ENCODE assay signal across 8 cellular contexts in the genomic region with DNA sequence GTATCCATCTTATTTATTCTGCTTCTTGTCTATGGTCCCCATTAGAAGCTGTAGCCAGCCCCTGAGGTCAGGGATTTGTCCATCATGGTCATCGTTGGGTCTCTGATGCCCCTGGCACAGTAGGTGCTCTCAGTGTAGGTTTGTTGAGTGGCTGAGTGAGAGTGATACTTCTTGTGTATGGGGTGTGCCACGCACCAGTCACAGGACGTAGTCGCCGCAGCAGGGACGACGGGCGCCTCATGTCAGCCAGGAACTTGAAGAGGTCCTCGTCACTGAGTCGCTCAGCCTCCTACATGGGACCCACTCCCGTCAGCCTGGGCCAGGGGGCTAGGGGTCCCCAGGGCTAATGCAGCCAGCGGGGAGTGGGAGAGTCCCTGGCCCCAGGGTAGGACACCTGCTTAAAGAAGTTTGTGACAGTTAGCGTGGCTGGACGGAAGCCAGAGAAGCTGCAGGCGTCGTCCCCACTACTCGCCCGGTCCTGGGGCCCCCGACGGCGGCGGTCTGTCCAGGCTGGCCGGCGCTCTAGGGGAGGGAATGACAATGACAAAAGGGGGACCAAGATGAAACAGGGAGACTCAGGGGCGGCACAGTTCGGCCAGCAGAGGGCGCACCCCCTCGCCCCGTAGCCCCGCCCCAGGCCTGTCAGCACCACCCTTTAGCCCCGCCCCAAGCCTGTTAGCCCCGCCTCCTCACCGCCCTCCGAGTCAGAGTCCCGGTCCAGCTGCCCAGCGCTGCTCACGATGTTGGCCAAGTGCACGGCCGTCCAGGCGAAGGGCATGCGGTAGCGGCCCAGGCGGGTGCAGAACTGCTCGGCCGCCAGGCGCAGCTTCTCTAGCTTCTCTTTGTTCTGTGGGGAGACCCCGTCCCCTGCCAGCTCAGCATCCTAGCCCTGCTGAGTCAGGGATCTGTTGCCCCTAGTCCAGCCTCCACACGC. TPM values are rescaled to one million over a fixed set of nuclear protein-coding genes. Genes with fewer than 3 reads are reported as not detected.
DNase-seq lines count a peak whose midpoint lies in the region; ATAC-seq lines count a peak whose summit lies in the region.

No MANE protein-coding gene starts in this region.

- no peaks in the 10 kb centered on the region for H3K27me3 ChIP-seq in H7 (ENCODE audit: control insufficient read depth, insufficient read depth, low read length)
- H3K27me3 ChIP-seq in effector memory CD4-positive, alpha-beta T cell (replicated peaks; ENCODE audit: control insufficient read depth, insufficient read depth, low read length, poor library complexity, severe bottlenecking): peaks cover 4% of the 10 kb centered on the region

- no peak overlapping the region for H3K27ac ChIP-seq in effector memory CD4-positive, alpha-beta T cell (ENCODE audit: insufficient read depth, low read length, poor library complexity, severe bottlenecking)

- no peaks in the 10 kb centered on the region for H3K9me3 ChIP-seq in effector memory CD4-positive, alpha-beta T cell (ENCODE audit: control insufficient read depth, low read length)

- peaks cover 11% of the 10 kb centered on the region for H3K36me3 ChIP-seq in H7 (replicated peaks; ENCODE audit: control insufficient read depth, insufficient read depth, low read length)
- no peaks in the 10 kb centered on the region for H3K36me3 ChIP-seq in effector memory CD4-positive, alpha-beta T cell (ENCODE audit: control insufficient read depth, insufficient read depth, low read length)

- peak; percentile 92 for DNase-seq in CD1c-positive myeloid dendritic cell (ENCODE audit: extremely low spot score)
- DNase-seq in H7: peak; percentile 100
- peak; percentile 30 for DNase-seq in NCI-H748 treated with DMSO at 0.1 percent for 48 hours (lab: John Stamatoyannopoulos, UW)
- DNase-seq in activated CD8-positive, alpha-beta memory T cell treated with anti-CD3 and anti-CD28 coated beads for 1 hour (ENCODE audit: extremely low read depth in 1 of 2, low read depth in 1 of 2): peak; percentile 50 to 80
- peak; percentile 62 to 79 (median 72) for DNase-seq in effector memory CD4-positive, alpha-beta T cell
- DNase-seq in mesenteric fat pad (ENCODE audit: low spot score): peak; percentile 98
- peak; percentile 55 to 68 for DNase-seq in stimulated activated CD8-positive, alpha-beta memory T cell treated with anti-CD3 and anti-CD28 coated beads, Interleukin-15, amount 100 ng/mL, for 4 hours (ENCODE audit: low read depth in 2 of 2)

- H3K4me3 ChIP-seq in H7 (ENCODE audit: insufficient read depth, low read depth, low read length): no peak overlapping the region
- H3K4me3 ChIP-seq in effector memory CD4-positive, alpha-beta T cell (ENCODE audit: insufficient read depth, low read depth, low read length, poor library complexity, severe bottlenecking): no peak overlapping the region

- no peak for ATAC-seq in HG02970 (IDR thresholded peaks at IDR 0.05; ENCODE audit: low FRiP score, unreplicated experiment)

- H3K4me1 ChIP-seq in effector memory CD4-positive, alpha-beta T cell (ENCODE audit: control insufficient read depth, insufficient read depth, low read length, poor library complexity, severe bottlenecking): no peaks in the 10 kb centered on the region

RNA-seq across cellular contexts. Expression of a gene that starts 3.7 kb away (rescaled TPM):
- total RNA-seq in H7 (2014; rRNA removed; shearing (Covaris generic)): not detected in 2 replicates
- total RNA-seq in mesenteric fat pad: 4.5 TPM

RNA-seq across cellular contexts. Expression of a gene that starts 19.2 kb away (rescaled TPM):
- 26.9 and 33.7 TPM in 2 replicates for total RNA-seq in H7 (2014; rRNA removed; shearing (Covaris generic))
- 119 TPM for total RNA-seq in mesenteric fat pad

RNA-seq across cellular contexts. Expression of a gene that starts 45.8 kb away (rescaled TPM):
- total RNA-seq in H7 (2014; rRNA removed; shearing (Covaris generic)): 32.3 and 41.8 TPM in 2 replicates
- total RNA-seq in mesenteric fat pad: 121 TPM

RNA-seq across cellular contexts. Expression of a gene that starts 52.8 kb away (rescaled TPM):
- total RNA-seq in H7 (2014; rRNA removed; shearing (Covaris generic)): not detected in 2 replicates
- total RNA-seq in mesenteric fat pad: not detected

Comparison
In these comparisons a context has a peak if more than half of its experiments do, and no peak if none do; other contexts are left out.
1. DNase-seq: peak in every context shown above with its lines; median percentile 100 in H7; 98 in mesenteric fat pad; 92 in CD1c-positive myeloid dendritic cell; 72 in effector memory CD4-positive, alpha-beta T cell; 65 in activated CD8-positive, alpha-beta memory T cell treated with anti-CD3 and anti-CD28 coated beads for 1 hour; 62 in stimulated activated CD8-positive, alpha-beta memory T cell treated with anti-CD3 and anti-CD28 coated beads, Interleukin-15, amount 100 ng/mL, for 4 hours; 30 in NCI-H748 treated with DMSO at 0.1 percent for 48 hours.